11 cellular contexts compared by ENCODE assay signal in genomic region chr14:68182492-68182891, GRCh38.
DNase-seq lines count a peak whose midpoint lies in the region; ATAC-seq and TF ChIP-seq lines count a peak whose summit lies in the region.
"Had no signal": no experiment of that assay in that cellular context is flagged by ENCODE, and none has a peak within 500 bp of the region (broad histone marks: within the 10 kb centered on the region; RNA-seq: fewer than 3 reads in every experiment).

No MANE protein-coding gene starts in this region.

- ATAC-seq in GM19467 (IDR thresholded peaks at IDR 0.05; ENCODE audit: unreplicated experiment) (peak; percentile 64), HG03342 (IDR thresholded peaks at IDR 0.05; ENCODE audit: unreplicated experiment) (peak; percentile 58), HG03439 (IDR thresholded peaks at IDR 0.05; ENCODE audit: unreplicated experiment) (no peak)
- ATAC-seq: upper lobe of right lung had no signal

- in situ Hi-C loops in GM13977 (cut with MboI; ENCODE audit: low pct_unique_long_range_greater_than_20kb, low sequenced_read_pairs, unreplicated experiment), result no loop called here

- no peak for TF ChIP-seq CTCF in GM13977 (IDR thresholded peaks at IDR 0.05; ENCODE audit: extremely low read depth, insufficient read depth, missing control alignments)

- DNase-seq in GM13977 (ENCODE audit: low spot score) (peak; percentile 34), NCI-H2107 (lab: John Stamatoyannopoulos, UW) (no peak), SHP77 treated with DMSO at 0.1 percent for 48 hours (lab: John Stamatoyannopoulos, UW) (no peak), amniotic stem cell (lab: John Stamatoyannopoulos, UW) (no peak)
- peak; percentile 2 for DNase-seq in central memory CD4-positive, alpha-beta T cell
- DNase-seq: DND-41, head of caudate nucleus, upper lobe of right lung had no signal

Comparison
In these comparisons a context has a peak if more than half of its experiments do, and no peak if none do; other contexts are left out.
1. DNase-seq: peak in GM13977 (single experiment) and central memory CD4-positive, alpha-beta T cell (single experiment); none in NCI-H2107 (single experiment), SHP77 treated with DMSO at 0.1 percent for 48 hours (single experiment) and amniotic stem cell (single experiment).